In the genomic region with DNA sequence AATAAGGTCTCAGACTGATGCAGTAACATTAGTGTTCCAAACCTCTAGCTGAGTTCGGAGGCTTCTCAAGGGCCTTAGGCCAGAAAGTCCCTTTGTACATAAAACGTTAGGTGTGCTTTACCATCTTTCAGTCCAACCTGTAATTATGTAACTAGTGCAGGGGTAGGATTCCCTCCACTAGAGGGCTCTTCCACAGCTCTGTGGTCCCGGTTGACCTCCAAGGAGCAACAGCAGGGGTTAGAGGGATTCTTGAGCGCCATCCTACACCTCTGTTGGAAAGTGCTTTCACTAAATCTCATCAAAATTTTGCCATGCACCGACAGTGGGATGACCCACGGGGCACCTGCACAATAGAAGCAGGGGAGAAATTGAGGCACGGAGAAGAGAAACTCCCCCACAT, we compare ENCODE assay signal across 8 cellular contexts.
DNase-seq lines count a peak whose midpoint lies in the region; ATAC-seq and TF ChIP-seq lines count a peak whose summit lies in the region.

No MANE protein-coding gene starts in this region.

- H3K4me1 ChIP-seq in OCI-LY3 (ENCODE audit: low read length), result no peaks in the 10 kb centered on the region; the same call in 1 of the 2 replicates
- H3K4me1 ChIP-seq in gastroesophageal sphincter, result no peaks in the 10 kb centered on the region
- H3K4me1 ChIP-seq in Peyer's patch, result no peaks in the 10 kb centered on the region

- no peaks in the 10 kb centered on the region for H3K79me2 ChIP-seq in OCI-LY3 (ENCODE audit: low read length)

- no peak overlapping the region for H3K4me3 ChIP-seq in OCI-LY3 (ENCODE audit: low read length)
- H3K4me3 ChIP-seq in gastroesophageal sphincter, result no peak overlapping the region
- no peak overlapping the region for H3K4me3 ChIP-seq in Peyer's patch

- DNase-seq in GM13977 (ENCODE audit: low spot score) (no peak), kidney tubule cell (ENCODE audit: low spot score) (peak; percentile 34), left cardiac atrium (no peak), Peyer's patch (no peak)
- no peak for DNase-seq in activated CD4-positive, alpha-beta T cell treated with anti-CD3 and anti-CD28 coated beads, Interleukin-2, amount 10 ng/mL, durations not matched to agents 24 days and 14 days

- H3K4me2 ChIP-seq in OCI-LY3 (ENCODE audit: low read length), result peak overlapping the region; percentile 26; the same call in 1 of the 2 replicates

- intact Hi-C loops in left cardiac atrium (cut with DNase I), result no loop called here
- intact Hi-C loops in activated CD4-positive, alpha-beta T cell treated with anti-CD3 and anti-CD28 coated beads, Interleukin-2, amount 10 ng/mL, durations not matched to agents 24 days and 14 days (cut with micrococcal nuclease), result no loop called here

- H3K36me3 Mint-ChIP-seq in activated CD4-positive, alpha-beta T cell treated with anti-CD3 and anti-CD28 coated beads, Interleukin-2, amount 10 ng/mL, durations not matched to agents 24 days and 14 days (ENCODE audit: low read depth), result no peaks in the 10 kb centered on the region

- TF ChIP-seq CTCF in GM13977 (IDR thresholded peaks at IDR 0.05; ENCODE audit: extremely low read depth, insufficient read depth, missing control alignments), result peak; percentile 41
- peak; percentile 61 for TF ChIP-seq CTCF in OCI-LY3 (IDR thresholded peaks at IDR 0.05; ENCODE audit: low read depth, low read length)
- no peak for TF ChIP-seq CTCF in gastroesophageal sphincter (IDR thresholded peaks at IDR 0.05)
- no peak for TF ChIP-seq CTCF in Peyer's patch (IDR thresholded peaks at IDR 0.05)

- H3K9me3 ChIP-seq in OCI-LY3 (ENCODE audit: insufficient read depth, low read length) (no peaks in the 10 kb centered on the region), gastroesophageal sphincter (no peaks in the 10 kb centered on the region), Peyer's patch (no peaks in the 10 kb centered on the region)

- TF ChIP-seq EP300 in gastroesophageal sphincter (IDR thresholded peaks at IDR 0.05), result no peak

- no peak overlapping the region for H3K4me3 Mint-ChIP-seq in activated CD4-positive, alpha-beta T cell treated with anti-CD3 and anti-CD28 coated beads, Interleukin-2, amount 10 ng/mL, durations not matched to agents 24 days and 14 days

- H3K27ac Mint-ChIP-seq in activated CD4-positive, alpha-beta T cell treated with anti-CD3 and anti-CD28 coated beads, Interleukin-2, amount 10 ng/mL, durations not matched to agents 24 days and 14 days, result no peak overlapping the region

- whole genome bisulfite sequencing in gastroesophageal sphincter (ENCODE audit: low coverage in 1 of 2), 2 donors, result 57 to 100% methylated on average over 1 to 5 of the region's 7 CpGs

- ATAC-seq in HG02623 (IDR thresholded peaks at IDR 0.05; ENCODE audit: unreplicated experiment) (peak; percentile 71), gastroesophageal sphincter (no peak), left cardiac atrium (no peak)

- peak overlapping the region; percentile 15; the same call in 1 of the 2 replicates for H2AFZ ChIP-seq in OCI-LY3 (ENCODE audit: low read depth, low read length)

- in situ Hi-C loops in GM13977 (cut with MboI; ENCODE audit: low pct_unique_long_range_greater_than_20kb, low sequenced_read_pairs, unreplicated experiment), result no loop called here

- H3K27me3 ChIP-seq in OCI-LY3 (ENCODE audit: low read depth, low read length) (no peaks in the 10 kb centered on the region), gastroesophageal sphincter (no peaks in the 10 kb centered on the region), Peyer's patch (no peaks in the 10 kb centered on the region)

- H3K27ac ChIP-seq in OCI-LY3 (ENCODE audit: low read length) (no peak overlapping the region), gastroesophageal sphincter (no peak overlapping the region), Peyer's patch (no peak overlapping the region)

- no peaks in the 10 kb centered on the region for H4K20me1 ChIP-seq in OCI-LY3 (ENCODE audit: insufficient read depth, low read length)

- no peak overlapping the region for H3K9ac ChIP-seq in OCI-LY3 (ENCODE audit: low read length)

- no peaks in the 10 kb centered on the region for H3K9me3 Mint-ChIP-seq in activated CD4-positive, alpha-beta T cell treated with anti-CD3 and anti-CD28 coated beads, Interleukin-2, amount 10 ng/mL, durations not matched to agents 24 days and 14 days

- H3K36me3 ChIP-seq in OCI-LY3 (replicated peaks; ENCODE audit: low read depth, low read length) (no peaks in the 10 kb centered on the region), gastroesophageal sphincter (no peaks in the 10 kb centered on the region), Peyer's patch (no peaks in the 10 kb centered on the region)

- no peaks in the 10 kb centered on the region for H3K4me1 Mint-ChIP-seq in activated CD4-positive, alpha-beta T cell treated with anti-CD3 and anti-CD28 coated beads, Interleukin-2, amount 10 ng/mL, durations not matched to agents 24 days and 14 days

- no peaks in the 10 kb centered on the region for H3K27me3 Mint-ChIP-seq in activated CD4-positive, alpha-beta T cell treated with anti-CD3 and anti-CD28 coated beads, Interleukin-2, amount 10 ng/mL, durations not matched to agents 24 days and 14 days

- no peak for TF ChIP-seq POLR2A in gastroesophageal sphincter (IDR thresholded peaks at IDR 0.05)
- no peak for TF ChIP-seq POLR2A in Peyer's patch (IDR thresholded peaks at IDR 0.05)

Comparison
In these comparisons a context has a peak if more than half of its experiments do, and no peak if none do; other contexts are left out.
1. CTCF ChIP-seq: peak in GM13977 (single experiment) and OCI-LY3 (single experiment); none in gastroesophageal sphincter (0 of 4) and Peyer's patch (0 of 6).